In the genomic region with DNA sequence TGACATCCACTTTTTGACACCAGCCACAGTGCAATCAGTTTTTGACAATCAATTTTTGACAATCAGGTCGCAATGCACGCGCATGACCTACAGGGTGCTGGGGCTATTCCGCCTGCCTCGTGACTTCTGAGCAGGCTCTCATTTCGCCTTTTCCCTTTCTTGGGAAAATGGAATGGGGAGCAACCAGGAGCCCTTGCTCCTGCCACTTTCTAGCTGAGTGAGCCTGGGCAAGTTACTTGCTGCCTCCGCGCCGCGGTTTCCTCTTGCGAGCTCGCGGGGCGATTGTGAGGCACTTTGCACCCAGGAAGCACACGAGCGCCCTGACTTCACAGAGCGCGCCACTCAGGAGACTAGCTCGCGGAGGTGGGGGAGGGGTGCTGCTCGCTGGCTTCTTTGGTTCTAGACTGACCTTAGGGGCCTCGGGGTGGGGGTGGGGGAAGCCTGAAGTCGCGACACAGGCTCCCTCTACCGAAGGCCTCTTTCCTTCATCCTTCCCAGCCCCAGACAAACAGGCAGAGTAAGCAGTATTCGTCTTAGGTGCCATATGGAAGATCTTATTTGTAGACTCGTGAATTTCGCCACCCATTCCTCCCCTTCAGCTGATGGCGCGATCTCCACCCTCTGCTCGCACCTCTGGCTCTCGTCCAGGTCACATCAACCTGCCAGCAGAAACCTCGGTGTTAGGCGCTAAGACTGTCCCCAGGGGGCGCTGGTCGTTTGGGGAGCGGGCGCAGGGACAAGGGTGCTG, we compare ENCODE assay signal across 1 cellular context.
A peak's percentile ranks its signal among the peaks of the same experiment; 100 is the strongest.
TF ChIP-seq lines count a peak whose summit lies in the region.

No MANE protein-coding gene starts in this region.

TF ChIP-seq in HEK293, 187 proteins besides CTCF, POLR2A, EP300 and RAD21 (continued from another document and continues in another):
- TF ChIP-seq, protein P1, sequence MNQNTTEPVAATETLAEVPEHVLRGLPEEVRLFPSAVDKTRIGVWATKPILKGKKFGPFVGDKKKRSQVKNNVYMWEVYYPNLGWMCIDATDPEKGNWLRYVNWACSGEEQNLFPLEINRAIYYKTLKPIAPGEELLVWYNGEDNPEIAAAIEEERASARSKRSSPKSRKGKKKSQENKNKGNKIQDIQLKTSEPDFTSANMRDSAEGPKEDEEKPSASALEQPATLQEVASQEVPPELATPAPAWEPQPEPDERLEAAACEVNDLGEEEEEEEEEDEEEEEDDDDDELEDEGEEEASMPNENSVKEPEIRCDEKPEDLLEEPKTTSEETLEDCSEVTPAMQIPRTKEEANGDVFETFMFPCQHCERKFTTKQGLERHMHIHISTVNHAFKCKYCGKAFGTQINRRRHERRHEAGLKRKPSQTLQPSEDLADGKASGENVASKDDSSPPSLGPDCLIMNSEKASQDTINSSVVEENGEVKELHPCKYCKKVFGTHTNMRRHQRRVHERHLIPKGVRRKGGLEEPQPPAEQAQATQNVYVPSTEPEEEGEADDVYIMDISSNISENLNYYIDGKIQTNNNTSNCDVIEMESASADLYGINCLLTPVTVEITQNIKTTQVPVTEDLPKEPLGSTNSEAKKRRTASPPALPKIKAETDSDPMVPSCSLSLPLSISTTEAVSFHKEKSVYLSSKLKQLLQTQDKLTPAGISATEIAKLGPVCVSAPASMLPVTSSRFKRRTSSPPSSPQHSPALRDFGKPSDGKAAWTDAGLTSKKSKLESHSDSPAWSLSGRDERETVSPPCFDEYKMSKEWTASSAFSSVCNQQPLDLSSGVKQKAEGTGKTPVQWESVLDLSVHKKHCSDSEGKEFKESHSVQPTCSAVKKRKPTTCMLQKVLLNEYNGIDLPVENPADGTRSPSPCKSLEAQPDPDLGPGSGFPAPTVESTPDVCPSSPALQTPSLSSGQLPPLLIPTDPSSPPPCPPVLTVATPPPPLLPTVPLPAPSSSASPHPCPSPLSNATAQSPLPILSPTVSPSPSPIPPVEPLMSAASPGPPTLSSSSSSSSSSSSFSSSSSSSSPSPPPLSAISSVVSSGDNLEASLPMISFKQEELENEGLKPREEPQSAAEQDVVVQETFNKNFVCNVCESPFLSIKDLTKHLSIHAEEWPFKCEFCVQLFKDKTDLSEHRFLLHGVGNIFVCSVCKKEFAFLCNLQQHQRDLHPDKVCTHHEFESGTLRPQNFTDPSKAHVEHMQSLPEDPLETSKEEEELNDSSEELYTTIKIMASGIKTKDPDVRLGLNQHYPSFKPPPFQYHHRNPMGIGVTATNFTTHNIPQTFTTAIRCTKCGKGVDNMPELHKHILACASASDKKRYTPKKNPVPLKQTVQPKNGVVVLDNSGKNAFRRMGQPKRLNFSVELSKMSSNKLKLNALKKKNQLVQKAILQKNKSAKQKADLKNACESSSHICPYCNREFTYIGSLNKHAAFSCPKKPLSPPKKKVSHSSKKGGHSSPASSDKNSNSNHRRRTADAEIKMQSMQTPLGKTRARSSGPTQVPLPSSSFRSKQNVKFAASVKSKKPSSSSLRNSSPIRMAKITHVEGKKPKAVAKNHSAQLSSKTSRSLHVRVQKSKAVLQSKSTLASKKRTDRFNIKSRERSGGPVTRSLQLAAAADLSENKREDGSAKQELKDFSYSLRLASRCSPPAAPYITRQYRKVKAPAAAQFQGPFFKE (tag by site-specific recombination; IDR thresholded peaks at IDR 0.05; ENCODE audit: borderline replicate concordance): no peak
- TF ChIP-seq ZNF785 (tag by site-specific recombination; IDR thresholded peaks at IDR 0.05) (no peak), ZNF624 (tag by site-specific recombination; IDR thresholded peaks at IDR 0.05) (no peak), ZNF121 (tag by site-specific recombination; IDR thresholded peaks at IDR 0.05) (no peak), ZSCAN30 (tag by site-specific recombination; IDR thresholded peaks at IDR 0.05) (0 out of 2 replicates have a peak, but pooled peaks have one; percentile 10), ZNF571 (tag by site-specific recombination; IDR thresholded peaks at IDR 0.05) (no peak), KLF8 (tag by site-specific recombination; IDR thresholded peaks at IDR 0.05) (no peak), ZNF48 (tag by site-specific recombination; IDR thresholded peaks at IDR 0.05) (no peak), ZNF544 (tag by site-specific recombination; IDR thresholded peaks at IDR 0.05) (no peak), ZNF629 (tag by site-specific recombination; IDR thresholded peaks at IDR 0.05) (0 out of 2 replicates have a peak, but pooled peaks have one; percentile 16), ZNF600 (tag by site-specific recombination; IDR thresholded peaks at IDR 0.05) (no peak), YY2 (tag by site-specific recombination; IDR thresholded peaks at IDR 0.05) (no peak), ZNF776 (tag by site-specific recombination; IDR thresholded peaks at IDR 0.05; ENCODE audit: borderline replicate concordance) (no peak), ZNF658 (tag by site-specific recombination; IDR thresholded peaks at IDR 0.05) (no peak), ZNF10 (tag by site-specific recombination; IDR thresholded peaks at IDR 0.05) (0 out of 2 replicates have a peak, but pooled peaks have one; percentile 56), ZNF707 (tag by site-specific recombination; IDR thresholded peaks at IDR 0.05) (no peak), ZNF473 (tag by site-specific recombination; IDR thresholded peaks at IDR 0.05) (no peak), ZNF132 (tag by site-specific recombination; IDR thresholded peaks at IDR 0.05; ENCODE audit: borderline replicate concordance) (no peak), ZNF530 (tag by site-specific recombination; IDR thresholded peaks at IDR 0.05; ENCODE audit: low read depth) (no peak), HOXD13 (CRISPR knock-in tag; IDR thresholded peaks at IDR 0.05; ENCODE audit: borderline replicate concordance) (no peak), ZNF157 (tag by site-specific recombination; IDR thresholded peaks at IDR 0.05) (no peak), ZNF155 (tag by site-specific recombination; IDR thresholded peaks at IDR 0.05) (no peak), ZSCAN23 (tag by site-specific recombination; IDR thresholded peaks at IDR 0.05) (no peak), PRDM1 (tag by site-specific recombination; IDR thresholded peaks at IDR 0.05) (0 out of 2 replicates have a peak, but pooled peaks have one; percentile 8), MYNN (tag by site-specific recombination; IDR thresholded peaks at IDR 0.05; ENCODE audit: borderline replicate concordance) (no peak), ZNF2 (tag by site-specific recombination; IDR thresholded peaks at IDR 0.05) (peak; percentile 66; the same call in 1 of the 2 replicates), ZNF549 (tag by site-specific recombination; IDR thresholded peaks at IDR 0.05) (no peak), RBAK (tag by site-specific recombination; IDR thresholded peaks at IDR 0.05) (no peak), ZNF621 (tag by site-specific recombination; IDR thresholded peaks at IDR 0.05) (no peak)
- TF ChIP-seq, protein P2, sequence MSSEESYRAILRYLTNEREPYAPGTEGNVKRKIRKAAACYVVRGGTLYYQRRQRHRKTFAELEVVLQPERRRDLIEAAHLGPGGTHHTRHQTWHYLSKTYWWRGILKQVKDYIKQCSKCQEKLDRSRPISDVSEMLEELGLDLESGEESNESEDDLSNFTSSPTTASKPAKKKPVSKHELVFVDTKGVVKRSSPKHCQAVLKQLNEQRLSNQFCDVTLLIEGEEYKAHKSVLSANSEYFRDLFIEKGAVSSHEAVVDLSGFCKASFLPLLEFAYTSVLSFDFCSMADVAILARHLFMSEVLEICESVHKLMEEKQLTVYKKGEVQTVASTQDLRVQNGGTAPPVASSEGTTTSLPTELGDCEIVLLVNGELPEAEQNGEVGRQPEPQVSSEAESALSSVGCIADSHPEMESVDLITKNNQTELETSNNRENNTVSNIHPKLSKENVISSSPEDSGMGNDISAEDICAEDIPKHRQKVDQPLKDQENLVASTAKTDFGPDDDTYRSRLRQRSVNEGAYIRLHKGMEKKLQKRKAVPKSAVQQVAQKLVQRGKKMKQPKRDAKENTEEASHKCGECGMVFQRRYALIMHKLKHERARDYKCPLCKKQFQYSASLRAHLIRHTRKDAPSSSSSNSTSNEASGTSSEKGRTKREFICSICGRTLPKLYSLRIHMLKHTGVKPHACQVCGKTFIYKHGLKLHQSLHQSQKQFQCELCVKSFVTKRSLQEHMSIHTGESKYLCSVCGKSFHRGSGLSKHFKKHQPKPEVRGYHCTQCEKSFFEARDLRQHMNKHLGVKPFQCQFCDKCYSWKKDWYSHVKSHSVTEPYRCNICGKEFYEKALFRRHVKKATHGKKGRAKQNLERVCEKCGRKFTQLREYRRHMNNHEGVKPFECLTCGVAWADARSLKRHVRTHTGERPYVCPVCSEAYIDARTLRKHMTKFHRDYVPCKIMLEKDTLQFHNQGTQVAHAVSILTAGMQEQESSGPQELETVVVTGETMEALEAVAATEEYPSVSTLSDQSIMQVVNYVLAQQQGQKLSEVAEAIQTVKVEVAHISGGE (tag by site-specific recombination; conservative IDR thresholded peaks at IDR 0.05; ENCODE audit: low read depth): peak; percentile 50; the same call in 1 of the 2 replicates
- TF ChIP-seq, protein P3, sequence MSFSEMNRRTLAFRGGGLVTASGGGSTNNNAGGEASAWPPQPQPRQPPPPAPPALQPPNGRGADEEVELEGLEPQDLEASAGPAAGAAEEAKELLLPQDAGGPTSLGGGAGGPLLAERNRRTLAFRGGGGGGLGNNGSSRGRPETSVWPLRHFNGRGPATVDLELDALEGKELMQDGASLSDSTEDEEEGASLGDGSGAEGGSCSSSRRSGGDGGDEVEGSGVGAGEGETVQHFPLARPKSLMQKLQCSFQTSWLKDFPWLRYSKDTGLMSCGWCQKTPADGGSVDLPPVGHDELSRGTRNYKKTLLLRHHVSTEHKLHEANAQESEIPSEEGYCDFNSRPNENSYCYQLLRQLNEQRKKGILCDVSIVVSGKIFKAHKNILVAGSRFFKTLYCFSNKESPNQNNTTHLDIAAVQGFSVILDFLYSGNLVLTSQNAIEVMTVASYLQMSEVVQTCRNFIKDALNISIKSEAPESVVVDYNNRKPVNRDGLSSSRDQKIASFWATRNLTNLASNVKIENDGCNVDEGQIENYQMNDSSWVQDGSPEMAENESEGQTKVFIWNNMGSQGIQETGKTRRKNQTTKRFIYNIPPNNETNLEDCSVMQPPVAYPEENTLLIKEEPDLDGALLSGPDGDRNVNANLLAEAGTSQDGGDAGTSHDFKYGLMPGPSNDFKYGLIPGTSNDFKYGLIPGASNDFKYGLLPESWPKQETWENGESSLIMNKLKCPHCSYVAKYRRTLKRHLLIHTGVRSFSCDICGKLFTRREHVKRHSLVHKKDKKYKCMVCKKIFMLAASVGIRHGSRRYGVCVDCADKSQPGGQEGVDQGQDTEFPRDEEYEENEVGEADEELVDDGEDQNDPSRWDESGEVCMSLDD (tag by site-specific recombination; IDR thresholded peaks at IDR 0.05): no peak
- TF ChIP-seq, protein P4, sequence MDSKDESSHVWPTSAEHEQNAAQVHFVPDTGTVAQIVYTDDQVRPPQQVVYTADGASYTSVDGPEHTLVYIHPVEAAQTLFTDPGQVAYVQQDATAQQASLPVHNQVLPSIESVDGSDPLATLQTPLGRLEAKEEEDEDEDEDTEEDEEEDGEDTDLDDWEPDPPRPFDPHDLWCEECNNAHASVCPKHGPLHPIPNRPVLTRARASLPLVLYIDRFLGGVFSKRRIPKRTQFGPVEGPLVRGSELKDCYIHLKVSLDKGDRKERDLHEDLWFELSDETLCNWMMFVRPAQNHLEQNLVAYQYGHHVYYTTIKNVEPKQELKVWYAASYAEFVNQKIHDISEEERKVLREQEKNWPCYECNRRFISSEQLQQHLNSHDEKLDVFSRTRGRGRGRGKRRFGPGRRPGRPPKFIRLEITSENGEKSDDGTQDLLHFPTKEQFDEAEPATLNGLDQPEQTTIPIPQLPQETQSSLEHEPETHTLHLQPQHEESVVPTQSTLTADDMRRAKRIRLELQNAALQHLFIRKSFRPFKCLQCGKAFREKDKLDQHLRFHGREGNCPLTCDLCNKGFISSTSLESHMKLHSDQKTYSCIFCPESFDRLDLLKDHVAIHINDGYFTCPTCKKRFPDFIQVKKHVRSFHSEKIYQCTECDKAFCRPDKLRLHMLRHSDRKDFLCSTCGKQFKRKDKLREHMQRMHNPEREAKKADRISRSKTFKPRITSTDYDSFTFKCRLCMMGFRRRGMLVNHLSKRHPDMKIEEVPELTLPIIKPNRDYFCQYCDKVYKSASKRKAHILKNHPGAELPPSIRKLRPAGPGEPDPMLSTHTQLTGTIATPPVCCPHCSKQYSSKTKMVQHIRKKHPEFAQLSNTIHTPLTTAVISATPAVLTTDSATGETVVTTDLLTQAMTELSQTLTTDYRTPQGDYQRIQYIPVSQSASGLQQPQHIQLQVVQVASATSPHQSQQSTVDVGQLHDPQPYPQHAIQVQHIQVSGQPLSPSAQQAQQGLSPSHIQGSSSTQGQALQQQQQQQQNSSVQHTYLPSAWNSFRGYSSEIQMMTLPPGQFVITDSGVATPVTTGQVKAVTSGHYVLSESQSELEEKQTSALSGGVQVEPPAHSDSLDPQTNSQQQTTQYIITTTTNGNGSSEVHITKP (tag by site-specific recombination; IDR thresholded peaks at IDR 0.05): peak; percentile 96
- TF ChIP-seq, protein P5, sequence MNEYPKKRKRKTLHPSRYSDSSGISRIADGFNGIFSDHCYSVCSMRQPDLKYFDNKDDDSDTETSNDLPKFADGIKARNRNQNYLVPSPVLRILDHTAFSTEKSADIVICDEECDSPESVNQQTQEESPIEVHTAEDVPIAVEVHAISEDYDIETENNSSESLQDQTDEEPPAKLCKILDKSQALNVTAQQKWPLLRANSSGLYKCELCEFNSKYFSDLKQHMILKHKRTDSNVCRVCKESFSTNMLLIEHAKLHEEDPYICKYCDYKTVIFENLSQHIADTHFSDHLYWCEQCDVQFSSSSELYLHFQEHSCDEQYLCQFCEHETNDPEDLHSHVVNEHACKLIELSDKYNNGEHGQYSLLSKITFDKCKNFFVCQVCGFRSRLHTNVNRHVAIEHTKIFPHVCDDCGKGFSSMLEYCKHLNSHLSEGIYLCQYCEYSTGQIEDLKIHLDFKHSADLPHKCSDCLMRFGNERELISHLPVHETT (tag by site-specific recombination; IDR thresholded peaks at IDR 0.05): no peak
- TF ChIP-seq, protein P6, sequence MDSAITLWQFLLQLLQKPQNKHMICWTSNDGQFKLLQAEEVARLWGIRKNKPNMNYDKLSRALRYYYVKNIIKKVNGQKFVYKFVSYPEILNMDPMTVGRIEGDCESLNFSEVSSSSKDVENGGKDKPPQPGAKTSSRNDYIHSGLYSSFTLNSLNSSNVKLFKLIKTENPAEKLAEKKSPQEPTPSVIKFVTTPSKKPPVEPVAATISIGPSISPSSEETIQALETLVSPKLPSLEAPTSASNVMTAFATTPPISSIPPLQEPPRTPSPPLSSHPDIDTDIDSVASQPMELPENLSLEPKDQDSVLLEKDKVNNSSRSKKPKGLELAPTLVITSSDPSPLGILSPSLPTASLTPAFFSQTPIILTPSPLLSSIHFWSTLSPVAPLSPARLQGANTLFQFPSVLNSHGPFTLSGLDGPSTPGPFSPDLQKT (IDR thresholded peaks at IDR 0.05; ENCODE audit: borderline replicate concordance, low read depth, low read length): no peak
- TF ChIP-seq, protein P7, sequence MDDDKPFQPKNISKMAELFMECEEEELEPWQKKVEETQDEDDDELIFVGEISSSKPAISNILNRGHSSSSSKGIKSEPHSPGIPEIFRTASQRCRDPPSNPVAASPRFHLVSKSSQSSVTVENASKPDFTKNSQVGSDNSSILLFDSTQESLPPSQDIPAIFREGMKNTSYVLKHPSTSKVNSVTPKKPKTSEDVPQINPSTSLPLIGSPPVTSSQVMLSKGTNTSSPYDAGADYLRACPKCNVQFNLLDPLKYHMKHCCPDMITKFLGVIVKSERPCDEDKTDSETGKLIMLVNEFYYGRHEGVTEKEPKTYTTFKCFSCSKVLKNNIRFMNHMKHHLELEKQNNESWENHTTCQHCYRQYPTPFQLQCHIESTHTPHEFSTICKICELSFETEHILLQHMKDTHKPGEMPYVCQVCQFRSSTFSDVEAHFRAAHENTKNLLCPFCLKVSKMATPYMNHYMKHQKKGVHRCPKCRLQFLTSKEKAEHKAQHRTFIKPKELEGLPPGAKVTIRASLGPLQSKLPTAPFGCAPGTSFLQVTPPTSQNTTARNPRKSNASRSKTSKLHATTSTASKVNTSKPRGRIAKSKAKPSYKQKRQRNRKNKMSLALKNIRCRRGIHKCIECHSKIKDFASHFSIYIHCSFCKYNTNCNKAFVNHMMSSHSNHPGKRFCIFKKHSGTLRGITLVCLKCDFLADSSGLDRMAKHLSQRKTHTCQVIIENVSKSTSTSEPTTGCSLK (tag by site-specific recombination; IDR thresholded peaks at IDR 0.05): no peak
